In genomic region chr17:72121164-72122001, GRCh38 we compare ENCODE assay signal across 1 cellular context.
TF ChIP-seq lines count a peak whose summit lies in the region.

No MANE protein-coding gene starts in this region.

TF ChIP-seq in HepG2, 621 proteins besides CTCF, POLR2A, EP300 and RAD21 (continued from another document and continues in another):
- TF ChIP-seq ZNF367 (CRISPR knock-in tag; IDR thresholded peaks at IDR 0.05; ENCODE audit: borderline replicate concordance) (no peak), SMYD3 (CRISPR knock-in tag; IDR thresholded peaks at IDR 0.05) (no peak), ZNF678 (CRISPR knock-in tag; IDR thresholded peaks at IDR 0.05) (0 out of 2 replicates have a peak, but pooled peaks have one; percentile 41), XBP1 (CRISPR knock-in tag; IDR thresholded peaks at IDR 0.05) (no peak), ZSCAN9 (CRISPR knock-in tag; IDR thresholded peaks at IDR 0.05; ENCODE audit: borderline replicate concordance) (no peak), ZFP62 (CRISPR knock-in tag; IDR thresholded peaks at IDR 0.05) (no peak), ZNF574 (CRISPR knock-in tag; IDR thresholded peaks at IDR 0.05) (0 out of 2 replicates have a peak, but pooled peaks have one; percentile 23), ISL2 (CRISPR knock-in tag; IDR thresholded peaks at IDR 0.05) (peak; percentile 47; the same call in 1 of the 2 replicates), REXO4 (CRISPR knock-in tag; IDR thresholded peaks at IDR 0.05; ENCODE audit: borderline replicate concordance) (0 out of 2 replicates have a peak, but pooled peaks have one; percentile 79), ZNF256 (CRISPR knock-in tag; conservative IDR thresholded peaks at IDR 0.05) (no peak), CBX2 (IDR thresholded peaks at IDR 0.05; ENCODE audit: low read depth, low read length) (no peak), CBX2 (CRISPR knock-in tag; IDR thresholded peaks at IDR 0.05; ENCODE audit: low read depth) (no peak), ZNF33B (CRISPR knock-in tag; IDR thresholded peaks at IDR 0.05) (no peak; the same call in 1 of the 2 replicates), HMGA1 (CRISPR knock-in tag; conservative IDR thresholded peaks at IDR 0.05) (no peak), ZNF768 (CRISPR knock-in tag; IDR thresholded peaks at IDR 0.05) (peak; percentile 74), ZNF83 (CRISPR knock-in tag; IDR thresholded peaks at IDR 0.05; ENCODE audit: borderline replicate concordance) (no peak), SMARCE1 (IDR thresholded peaks at IDR 0.05; ENCODE audit: borderline replicate concordance) (no peak), ZMAT3 (CRISPR knock-in tag; conservative IDR thresholded peaks at IDR 0.05) (0 out of 2 replicates have a peak, but pooled peaks have one; percentile 22), ZNF839 (CRISPR knock-in tag; IDR thresholded peaks at IDR 0.05; ENCODE audit: borderline replicate concordance) (peak; percentile 61; the same call in 1 of the 2 replicates), ZNF333 (CRISPR knock-in tag; IDR thresholded peaks at IDR 0.05; ENCODE audit: borderline replicate concordance) (peak; percentile 58; the same call in 1 of the 2 replicates), ETV5 (CRISPR knock-in tag; IDR thresholded peaks at IDR 0.05; ENCODE audit: borderline replicate concordance) (0 out of 2 replicates have a peak, but pooled peaks have one; percentile 7), U2AF1 (optimal IDR thresholded peaks at IDR 0.05; ENCODE audit: low read depth, low read length) (peak; percentile 80), U2AF2 (IDR thresholded peaks at IDR 0.05; ENCODE audit: low read depth, low read length) (no peak), ZZZ3 (CRISPR knock-in tag; IDR thresholded peaks at IDR 0.05; ENCODE audit: borderline replicate concordance) (peak; percentile 33; the same call in 1 of the 2 replicates), WIZ (CRISPR knock-in tag; IDR thresholded peaks at IDR 0.05) (peak; percentile 37), IRX3 (CRISPR knock-in tag; IDR thresholded peaks at IDR 0.05; ENCODE audit: borderline replicate concordance, low read depth) (no peak; the same call in 1 of the 2 replicates), MZF1 (CRISPR knock-in tag; IDR thresholded peaks at IDR 0.05; ENCODE audit: borderline replicate concordance) (peak; percentile 12; the same call in 1 of the 2 replicates), AHR (CRISPR knock-in tag; IDR thresholded peaks at IDR 0.05) (no peak; the same call in 1 of the 2 replicates), ZNF331 (CRISPR knock-in tag; IDR thresholded peaks at IDR 0.05) (peak; percentile 32; the same call in 1 of the 2 replicates), SMC3 (IDR thresholded peaks at IDR 0.05; ENCODE audit: low read length) (no peak), MTF1 (CRISPR knock-in tag; IDR thresholded peaks at IDR 0.05) (no peak), ZNF816 (CRISPR knock-in tag; IDR thresholded peaks at IDR 0.05; ENCODE audit: borderline replicate concordance) (peak; percentile 98), FOXA1 (IDR thresholded peaks at IDR 0.05) (no peak), FOXA1 (CRISPR knock-in tag; IDR thresholded peaks at IDR 0.05) (no peak), ZNF501 (CRISPR knock-in tag; IDR thresholded peaks at IDR 0.05) (peak; percentile 86; the same call in 1 of the 2 replicates), PCBP2 (optimal IDR thresholded peaks at IDR 0.05; ENCODE audit: low read depth, low read length, poor library complexity, severe bottlenecking) (peak; percentile 47), SAFB2 (CRISPR knock-in tag; IDR thresholded peaks at IDR 0.05; ENCODE audit: borderline replicate concordance, low read depth) (no peak), ZC3H4 (CRISPR knock-in tag; IDR thresholded peaks at IDR 0.05; ENCODE audit: borderline replicate concordance) (0 out of 2 replicates have a peak, but pooled peaks have one; percentile 77)
- TF ChIP-seq, protein P1, sequence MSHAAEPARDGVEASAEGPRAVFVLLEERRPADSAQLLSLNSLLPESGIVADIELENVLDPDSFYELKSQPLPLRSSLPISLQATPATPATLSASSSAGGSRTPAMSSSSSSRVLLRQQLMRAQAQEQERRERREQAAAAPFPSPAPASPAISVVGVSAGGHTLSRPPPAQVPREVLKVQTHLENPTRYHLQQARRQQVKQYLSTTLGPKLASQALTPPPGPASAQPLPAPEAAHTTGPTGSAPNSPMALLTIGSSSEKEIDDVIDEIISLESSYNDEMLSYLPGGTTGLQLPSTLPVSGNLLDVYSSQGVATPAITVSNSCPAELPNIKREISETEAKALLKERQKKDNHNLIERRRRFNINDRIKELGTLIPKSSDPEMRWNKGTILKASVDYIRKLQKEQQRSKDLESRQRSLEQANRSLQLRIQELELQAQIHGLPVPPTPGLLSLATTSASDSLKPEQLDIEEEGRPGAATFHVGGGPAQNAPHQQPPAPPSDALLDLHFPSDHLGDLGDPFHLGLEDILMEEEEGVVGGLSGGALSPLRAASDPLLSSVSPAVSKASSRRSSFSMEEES (CRISPR knock-in tag; IDR thresholded peaks at IDR 0.05) = no peak
- TF ChIP-seq, protein P2, sequence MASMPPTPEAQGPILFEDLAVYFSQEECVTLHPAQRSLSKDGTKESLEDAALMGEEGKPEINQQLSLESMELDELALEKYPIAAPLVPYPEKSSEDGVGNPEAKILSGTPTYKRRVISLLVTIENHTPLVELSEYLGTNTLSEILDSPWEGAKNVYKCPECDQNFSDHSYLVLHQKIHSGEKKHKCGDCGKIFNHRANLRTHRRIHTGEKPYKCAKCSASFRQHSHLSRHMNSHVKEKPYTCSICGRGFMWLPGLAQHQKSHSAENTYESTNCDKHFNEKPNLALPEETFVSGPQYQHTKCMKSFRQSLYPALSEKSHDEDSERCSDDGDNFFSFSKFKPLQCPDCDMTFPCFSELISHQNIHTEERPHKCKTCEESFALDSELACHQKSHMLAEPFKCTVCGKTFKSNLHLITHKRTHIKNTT (CRISPR knock-in tag; IDR thresholded peaks at IDR 0.05) = no peak
- TF ChIP-seq, protein P3, sequence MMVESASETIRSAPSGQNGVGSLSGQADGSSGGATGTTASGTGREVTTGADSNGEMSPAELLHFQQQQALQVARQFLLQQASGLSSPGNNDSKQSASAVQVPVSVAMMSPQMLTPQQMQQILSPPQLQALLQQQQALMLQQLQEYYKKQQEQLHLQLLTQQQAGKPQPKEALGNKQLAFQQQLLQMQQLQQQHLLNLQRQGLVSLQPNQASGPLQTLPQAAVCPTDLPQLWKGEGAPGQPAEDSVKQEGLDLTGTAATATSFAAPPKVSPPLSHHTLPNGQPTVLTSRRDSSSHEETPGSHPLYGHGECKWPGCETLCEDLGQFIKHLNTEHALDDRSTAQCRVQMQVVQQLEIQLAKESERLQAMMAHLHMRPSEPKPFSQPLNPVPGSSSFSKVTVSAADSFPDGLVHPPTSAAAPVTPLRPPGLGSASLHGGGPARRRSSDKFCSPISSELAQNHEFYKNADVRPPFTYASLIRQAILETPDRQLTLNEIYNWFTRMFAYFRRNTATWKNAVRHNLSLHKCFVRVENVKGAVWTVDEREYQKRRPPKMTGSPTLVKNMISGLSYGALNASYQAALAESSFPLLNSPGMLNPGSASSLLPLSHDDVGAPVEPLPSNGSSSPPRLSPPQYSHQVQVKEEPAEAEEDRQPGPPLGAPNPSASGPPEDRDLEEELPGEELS (CRISPR knock-in tag; IDR thresholded peaks at IDR 0.05) = peak; percentile 25; the same call in 1 of the 2 replicates
- TF ChIP-seq, protein P4, sequence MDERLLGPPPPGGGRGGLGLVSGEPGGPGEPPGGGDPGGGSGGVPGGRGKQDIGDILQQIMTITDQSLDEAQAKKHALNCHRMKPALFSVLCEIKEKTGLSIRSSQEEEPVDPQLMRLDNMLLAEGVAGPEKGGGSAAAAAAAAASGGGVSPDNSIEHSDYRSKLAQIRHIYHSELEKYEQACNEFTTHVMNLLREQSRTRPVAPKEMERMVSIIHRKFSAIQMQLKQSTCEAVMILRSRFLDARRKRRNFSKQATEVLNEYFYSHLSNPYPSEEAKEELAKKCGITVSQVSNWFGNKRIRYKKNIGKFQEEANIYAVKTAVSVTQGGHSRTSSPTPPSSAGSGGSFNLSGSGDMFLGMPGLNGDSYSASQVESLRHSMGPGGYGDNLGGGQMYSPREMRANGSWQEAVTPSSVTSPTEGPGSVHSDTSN (CRISPR knock-in tag; IDR thresholded peaks at IDR 0.05) = no peak
- TF ChIP-seq, protein P5, sequence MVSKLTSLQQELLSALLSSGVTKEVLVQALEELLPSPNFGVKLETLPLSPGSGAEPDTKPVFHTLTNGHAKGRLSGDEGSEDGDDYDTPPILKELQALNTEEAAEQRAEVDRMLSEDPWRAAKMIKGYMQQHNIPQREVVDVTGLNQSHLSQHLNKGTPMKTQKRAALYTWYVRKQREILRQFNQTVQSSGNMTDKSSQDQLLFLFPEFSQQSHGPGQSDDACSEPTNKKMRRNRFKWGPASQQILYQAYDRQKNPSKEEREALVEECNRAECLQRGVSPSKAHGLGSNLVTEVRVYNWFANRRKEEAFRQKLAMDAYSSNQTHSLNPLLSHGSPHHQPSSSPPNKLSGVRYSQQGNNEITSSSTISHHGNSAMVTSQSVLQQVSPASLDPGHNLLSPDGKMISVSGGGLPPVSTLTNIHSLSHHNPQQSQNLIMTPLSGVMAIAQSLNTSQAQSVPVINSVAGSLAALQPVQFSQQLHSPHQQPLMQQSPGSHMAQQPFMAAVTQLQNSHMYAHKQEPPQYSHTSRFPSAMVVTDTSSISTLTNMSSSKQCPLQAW (CRISPR knock-in tag; IDR thresholded peaks at IDR 0.05) = no peak; the same call in none of the 2 replicates
- TF ChIP-seq, protein P6, sequence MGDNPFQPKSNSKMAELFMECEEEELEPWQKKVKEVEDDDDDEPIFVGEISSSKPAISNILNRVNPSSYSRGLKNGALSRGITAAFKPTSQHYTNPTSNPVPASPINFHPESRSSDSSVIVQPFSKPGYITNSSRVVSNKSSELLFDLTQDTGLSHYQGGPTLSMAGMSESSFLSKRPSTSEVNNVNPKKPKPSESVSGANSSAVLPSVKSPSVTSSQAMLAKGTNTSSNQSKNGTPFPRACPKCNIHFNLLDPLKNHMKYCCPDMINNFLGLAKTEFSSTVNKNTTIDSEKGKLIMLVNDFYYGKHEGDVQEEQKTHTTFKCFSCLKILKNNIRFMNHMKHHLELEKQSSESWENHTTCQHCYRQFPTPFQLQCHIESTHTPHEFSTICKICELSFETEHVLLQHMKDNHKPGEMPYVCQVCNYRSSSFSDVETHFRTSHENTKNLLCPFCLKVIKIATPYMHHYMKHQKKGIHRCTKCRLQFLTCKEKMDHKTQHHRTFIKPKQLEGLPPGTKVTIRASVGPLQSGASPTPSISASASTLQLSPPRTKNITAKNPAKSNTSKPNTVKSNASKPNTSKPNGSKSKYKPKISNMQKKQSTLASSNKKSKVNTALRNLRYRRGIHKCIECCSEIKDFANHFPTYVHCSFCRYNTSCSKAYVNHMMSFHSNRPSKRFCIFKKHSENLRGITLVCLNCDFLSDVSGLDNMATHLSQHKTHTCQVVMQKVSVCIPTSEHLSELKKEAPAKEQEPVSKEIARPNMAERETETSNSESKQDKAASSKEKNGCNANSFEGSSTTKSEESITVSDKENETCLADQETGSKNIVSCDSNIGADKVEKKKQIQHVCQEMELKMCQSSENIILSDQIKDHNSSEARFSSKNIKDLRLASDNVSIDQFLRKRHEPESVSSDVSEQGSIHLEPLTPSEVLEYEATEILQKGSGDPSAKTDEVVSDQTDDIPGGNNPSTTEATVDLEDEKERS (CRISPR knock-in tag; IDR thresholded peaks at IDR 0.05) = peak; percentile 80; the same call in 1 of the 2 replicates
- TF ChIP-seq, protein P7, sequence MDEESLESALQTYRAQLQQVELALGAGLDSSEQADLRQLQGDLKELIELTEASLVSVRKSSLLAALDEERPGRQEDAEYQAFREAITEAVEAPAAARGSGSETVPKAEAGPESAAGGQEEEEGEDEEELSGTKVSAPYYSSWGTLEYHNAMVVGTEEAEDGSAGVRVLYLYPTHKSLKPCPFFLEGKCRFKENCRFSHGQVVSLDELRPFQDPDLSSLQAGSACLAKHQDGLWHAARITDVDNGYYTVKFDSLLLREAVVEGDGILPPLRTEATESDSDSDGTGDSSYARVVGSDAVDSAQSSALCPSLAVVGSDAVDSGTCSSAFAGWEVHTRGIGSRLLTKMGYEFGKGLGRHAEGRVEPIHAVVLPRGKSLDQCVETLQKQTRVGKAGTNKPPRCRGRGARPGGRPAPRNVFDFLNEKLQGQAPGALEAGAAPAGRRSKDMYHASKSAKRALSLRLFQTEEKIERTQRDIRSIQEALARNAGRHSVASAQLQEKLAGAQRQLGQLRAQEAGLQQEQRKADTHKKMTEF (CRISPR knock-in tag; IDR thresholded peaks at IDR 0.05) = peak; percentile 63; the same call in 1 of the 2 replicates
